Comparison of ENCODE assay signal across 16 cellular contexts in genomic region chr19:23792784-23793183, GRCh38. TPM values are rescaled to one million over a fixed set of nuclear protein-coding genes. Genes with fewer than 3 reads are reported as not detected.
DNase-seq lines count a peak whose midpoint lies in the region; ATAC-seq, FAIRE-seq and TF ChIP-seq lines count a peak whose summit lies in the region.
"Had no signal": no experiment of that assay in that cellular context is flagged by ENCODE, and none has a peak within 500 bp of the region (broad histone marks: within the 10 kb centered on the region; RNA-seq: fewer than 3 reads in every experiment).

No MANE protein-coding gene starts in this region.

- H3K4me3 Mint-ChIP-seq in GM23338, result no peak overlapping the region
- no peak overlapping the region for H3K4me3 Mint-ChIP-seq in activated CD8-positive, alpha-beta memory T cell treated with anti-CD3 and anti-CD28 coated beads, Interleukin-2, amount 10 ng/mL, durations not matched to agents 7 days and 5 days
- H3K4me3 Mint-ChIP-seq: B cell; CD8-positive, alpha-beta memory T cell had no signal

- no peak overlapping the region for H3K4me3 ChIP-seq in GM23338
- no peak overlapping the region for H3K4me3 ChIP-seq in small intestine (ENCODE audit: low read depth in 1 of 2, low read length in 2 of 2)
- H3K4me3 ChIP-seq: BLaER1 treated with 17β-estradiol and CSF1 and Interleukin-3, amounts not matched to agents 10 nM and 100 nM had no signal

- H3K9me2 ChIP-seq in GM23338 (ENCODE audit: insufficient read depth), result no peaks in the 10 kb centered on the region

- H3K4me2 ChIP-seq in GM23338, result no peak overlapping the region
- H3K4me2 ChIP-seq: BLaER1 treated with 17β-estradiol and CSF1 and Interleukin-3, amounts not matched to agents 10 nM and 100 nM had no signal

- TF ChIP-seq CTCF in GM23338 (conservative IDR thresholded peaks at IDR 0.05; ENCODE audit: low read depth in 2 of 2) (no peak), VCaP (conservative IDR thresholded peaks at IDR 0.05) (no peak)

- 23 to 66% (median 37%) methylated on average over 5 of the region's 5 CpGs for WGBS in small intestine, 3 donors

- DNase-seq in GM23338 (ENCODE audit: low spot score) (no peak), left colon (no peak), small intestine (peak; percentile 23), NOMO-1 treated with DMSO at 0.1 percent for 48 hours (lab: John Stamatoyannopoulos, UW; ENCODE audit: unreplicated experiment) (no peak), NCI-H2171 treated with DMSO at 0.1 percent for 48 hours (lab: John Stamatoyannopoulos, UW) (no peak)
- no peak for DNase-seq in activated CD8-positive, alpha-beta memory T cell treated with anti-CD3 and anti-CD28 coated beads, Interleukin-2, amount 10 ng/mL, durations not matched to agents 7 days and 5 days
- DNase-seq: CD8-positive, alpha-beta memory T cell; COR-L47; HCEC 1CT had no signal

- no peak for FAIRE-seq in small intestine (lab: Jason Lieb, UNC)
- FAIRE-seq: G401.6, GM12891, GM19239, H54 had no signal

- no peaks in the 10 kb centered on the region; the same call in 2 of the 3 replicates for H3K9me3 Mint-ChIP-seq in GM23338
- peaks cover 16% of the 10 kb centered on the region for H3K9me3 Mint-ChIP-seq in activated CD8-positive, alpha-beta memory T cell treated with anti-CD3 and anti-CD28 coated beads, Interleukin-2, amount 10 ng/mL, durations not matched to agents 7 days and 5 days (ENCODE audit: low read depth)

- ATAC-seq in GM23338 (no peak), left colon (peak; percentile 96)
- no peak for ATAC-seq in activated CD8-positive, alpha-beta memory T cell treated with anti-CD3 and anti-CD28 coated beads, Interleukin-2, amount 10 ng/mL, durations not matched to agents 7 days and 5 days

- H3K4me1 ChIP-seq in GM23338 (ENCODE audit: insufficient read depth) (peaks cover 10% of the 10 kb centered on the region), small intestine (ENCODE audit: control insufficient read depth in 2 of 2, insufficient read depth in 1 of 2, low read depth in 1 of 2, low read length in 1 of 2) (no peaks in the 10 kb centered on the region)

- no peaks in the 10 kb centered on the region for H3K27me3 Mint-ChIP-seq in GM23338 (ENCODE audit: insufficient read depth, low read depth, poor library complexity)
- H3K27me3 Mint-ChIP-seq in activated CD8-positive, alpha-beta memory T cell treated with anti-CD3 and anti-CD28 coated beads, Interleukin-2, amount 10 ng/mL, durations not matched to agents 7 days and 5 days, result no peaks in the 10 kb centered on the region
- H3K27me3 Mint-ChIP-seq: B cell; CD8-positive, alpha-beta memory T cell had no signal

- peaks cover 61% of the 10 kb centered on the region for H4K20me1 ChIP-seq in GM23338 (replicated peaks; ENCODE audit: insufficient read depth)
- H4K20me1 ChIP-seq: BLaER1 treated with 17β-estradiol and CSF1 and Interleukin-3, amounts not matched to agents 10 nM and 100 nM had no signal

- H3K36me3 ChIP-seq in GM23338 (ENCODE audit: insufficient read depth), result no peaks in the 10 kb centered on the region
- H3K36me3 ChIP-seq in small intestine (ENCODE audit: control insufficient read depth in 2 of 2, insufficient read depth in 2 of 2, low read length in 2 of 2), result no peaks in the 10 kb centered on the region
- H3K36me3 ChIP-seq: BLaER1 treated with 17β-estradiol and CSF1 and Interleukin-3, amounts not matched to agents 10 nM and 100 nM had no signal

- intact Hi-C loops in left colon (cut with DNase I, micrococcal nuclease), result no loop called here

- no peaks in the 10 kb centered on the region for H3F3A ChIP-seq in GM23338 (replicated peaks; ENCODE audit: low read depth)

- H3K79me2 ChIP-seq in GM23338 (replicated peaks; ENCODE audit: insufficient read depth), result peaks cover 100% of the 10 kb centered on the region

- peaks cover 27% of the 10 kb centered on the region for H3K4me1 Mint-ChIP-seq in GM23338
- peaks cover 2% of the 10 kb centered on the region for H3K4me1 Mint-ChIP-seq in activated CD8-positive, alpha-beta memory T cell treated with anti-CD3 and anti-CD28 coated beads, Interleukin-2, amount 10 ng/mL, durations not matched to agents 7 days and 5 days

- 0 out of 2 replicates have a peak overlapping the region, but pooled peaks have one; percentile 46 for H3K27ac Mint-ChIP-seq in GM23338
- H3K27ac Mint-ChIP-seq in activated CD8-positive, alpha-beta memory T cell treated with anti-CD3 and anti-CD28 coated beads, Interleukin-2, amount 10 ng/mL, durations not matched to agents 7 days and 5 days, result no peak overlapping the region
- H3K27ac Mint-ChIP-seq: B cell had no signal

- H3K27me3 ChIP-seq in GM23338 (ENCODE audit: insufficient read depth) (no peaks in the 10 kb centered on the region), small intestine (ENCODE audit: control insufficient read depth in 2 of 2, insufficient read depth in 2 of 2, low read length in 2 of 2) (no peaks in the 10 kb centered on the region)
- H3K27me3 ChIP-seq: BLaER1 treated with 17β-estradiol and CSF1 and Interleukin-3, amounts not matched to agents 10 nM and 100 nM had no signal

- H3K36me3 Mint-ChIP-seq in GM23338 (ENCODE audit: low read depth), result peaks cover 20% of the 10 kb centered on the region
- H3K36me3 Mint-ChIP-seq in activated CD8-positive, alpha-beta memory T cell treated with anti-CD3 and anti-CD28 coated beads, Interleukin-2, amount 10 ng/mL, durations not matched to agents 7 days and 5 days, result peaks cover 38% of the 10 kb centered on the region

- H3K9me3 ChIP-seq in small intestine (ENCODE audit: control insufficient read depth, low read depth), result no peaks in the 10 kb centered on the region

- H2AFZ ChIP-seq in GM23338, result no peak overlapping the region

- H3K27ac ChIP-seq in GM23338 (ENCODE audit: low read depth) (no peak overlapping the region), VCaP (peak overlapping the region; percentile 56), small intestine (ENCODE audit: low read depth in 1 of 2, low read length in 1 of 2) (no peak overlapping the region)
- H3K27ac ChIP-seq: BLaER1 treated with 17β-estradiol and CSF1 and Interleukin-3, amounts not matched to agents 10 nM and 100 nM had no signal

- CTCF ChIA-PET in activated CD8-positive, alpha-beta memory T cell treated with anti-CD3 and anti-CD28 coated beads, Interleukin-2, amount 10 ng/mL, durations not matched to agents 7 days and 5 days (lab: Charles Lee), result no interaction called here

TF ChIP-seq in GM23338, 12 proteins besides CTCF, POLR2A, EP300 and RAD21 (continues in another document):
- TF ChIP-seq NANOG (IDR thresholded peaks at IDR 0.05; ENCODE audit: borderline replicate concordance), result no peak
- TF ChIP-seq CREB1 (CRISPR knock-in tag; IDR thresholded peaks at IDR 0.05; ENCODE audit: low read depth), result no peak
- no peak for TF ChIP-seq EZH2 (IDR thresholded peaks at IDR 0.05; ENCODE audit: low read depth, unreplicated experiment)
- no peak for TF ChIP-seq EZH2phosphoT487 (IDR thresholded peaks at IDR 0.05; ENCODE audit: unreplicated experiment)
- TF ChIP-seq JUNB (IDR thresholded peaks at IDR 0.05; ENCODE audit: unreplicated experiment), result no peak
- TF ChIP-seq ETS1 (IDR thresholded peaks at IDR 0.05), result no peak

RNA-seq across cellular contexts. Expression of gene ZNF681, which starts 34.1 kb away (rescaled TPM):
- total RNA-seq in GM23338 (2014; rRNA removed; shearing (Covaris generic)), result 16.8 and 25.1 TPM in 2 replicates
- polyA plus RNA-seq in GM23338 (2016; fragmentation: Nextera tagmentation; extraction: Ambion mirVana), result 8.4 and 9.4 TPM in 2 replicates
- total RNA-seq in left colon, result 1 to 10 TPM; 3.1 TPM
- under 1 TPM in 2 of 3 donors, not detected in 1; 0.45 to 0.66 TPM for polyA plus RNA-seq in small intestine
- total RNA-seq in activated CD8-positive, alpha-beta memory T cell treated with anti-CD3 and anti-CD28 coated beads, Interleukin-2, amount 10 ng/mL, durations not matched to agents 7 days and 5 days, result 1 to 10 TPM; 3.8 to 4.9 TPM
